2 cellular contexts compared by ENCODE assay signal in genomic region chr19:1393841-1394240, GRCh38.
A peak's percentile ranks its signal among the peaks of the same experiment; 100 is the strongest.
TF ChIP-seq lines count a peak whose summit lies in the region.

No MANE protein-coding gene starts in this region.

TF ChIP-seq in PFSK-1, 5 proteins besides CTCF, POLR2A, EP300 and RAD21:
- TF ChIP-seq POLR2AphosphoS5 (IDR thresholded peaks at IDR 0.05; ENCODE audit: low read depth, low read length) (peak; percentile 18; the same call in 1 of the 2 replicates), FOXP2 (optimal IDR thresholded peaks at IDR 0.05; ENCODE audit: borderline replicate concordance, extremely low read depth, extremely low read length, insufficient read depth) (no peak)

TF ChIP-seq in K562, 482 proteins besides CTCF, POLR2A, EP300 and RAD21:
- TF ChIP-seq RBM22 (IDR thresholded peaks at IDR 0.05; ENCODE audit: low read depth, low read length, poor library complexity, severe bottlenecking) (peak; percentile 30), ZNF79 (CRISPR knock-in tag; IDR thresholded peaks at IDR 0.05; ENCODE audit: low read depth) (no peak), E2F6 (IDR thresholded peaks at IDR 0.05; ENCODE audit: borderline replicate concordance in 1 of 2, extremely low read depth in 1 of 2, insufficient read depth in 1 of 2, insufficient read length in 1 of 2, low read depth in 1 of 2, low read length in 1 of 2, poor library complexity in 1 of 2, severe bottlenecking in 1 of 2) (no peak), MECOM (CRISPR knock-in tag; IDR thresholded peaks at IDR 0.05) (no peak), POLR2AphosphoS5 (IDR thresholded peaks at IDR 0.05; ENCODE audit: control insufficient read depth, insufficient read depth, low read depth, low read length) (0 out of 2 replicates have a peak, but pooled peaks have one; percentile 7), FOXK2 (conservative IDR thresholded peaks at IDR 0.05 in 1 of 2, IDR thresholded peaks at IDR 0.05 in 1 of 2; ENCODE audit: low read depth in 2 of 2) (no peak), GABPA (tag; conservative IDR thresholded peaks at IDR 0.05; ENCODE audit: low read depth) (no peak), MTF1 (CRISPR knock-in tag; IDR thresholded peaks at IDR 0.05; ENCODE audit: borderline replicate concordance) (no peak)
TF ChIP-seq in K562: peak in this region for 2.
